In the genomic region with DNA sequence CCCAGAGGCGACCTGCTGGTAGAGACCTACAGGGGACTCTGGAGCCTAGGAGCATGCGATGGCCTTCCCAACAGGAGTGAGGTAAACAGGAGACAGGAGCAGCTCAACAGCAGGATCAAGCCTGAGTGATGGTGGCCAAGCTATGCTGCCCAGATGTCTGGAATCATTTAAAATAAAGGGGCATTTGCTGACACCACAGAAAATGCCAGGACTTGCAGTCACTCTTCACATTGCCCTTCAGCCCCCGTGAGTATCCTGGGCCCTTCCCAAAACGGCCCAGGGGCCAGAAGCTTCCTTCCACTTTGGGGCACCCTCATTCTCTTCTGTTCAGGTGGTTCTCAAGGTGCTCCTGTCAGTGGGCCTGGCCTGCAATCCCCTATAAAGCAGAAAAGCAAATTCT, we compare ENCODE assay signal across 32 cellular contexts. TPM values are rescaled to one million over a fixed set of nuclear protein-coding genes. Genes with fewer than 3 reads are reported as not detected.
"Had no signal": no experiment of that assay in that cellular context is flagged by ENCODE, and none has a peak within 500 bp of the region (broad histone marks: within the 10 kb centered on the region; RNA-seq: fewer than 3 reads in every experiment).

No MANE protein-coding gene starts in this region.

- H3K27ac Mint-ChIP-seq: nephron; stimulated activated memory B cell treated with anti-CD40 and anti-IgM and Interleukin-4, amounts not matched to agents 10 μg/mL and 1 μg/mL and 100 μg/mL, for 72 hours; stimulated activated naive CD8-positive, alpha-beta T cell treated with anti-CD3 and anti-CD28 coated beads, Interleukin-15, Interleukin-2, amounts not matched to agents 100 ng/mL and 50 ng/mL, for 24 hours had no signal

- DNase-seq: colonic mucosa; dermis blood vessel endothelial cell; effector memory CD4-positive, alpha-beta T cell; foreskin keratinocyte; heart left ventricle; left cardiac atrium; left lung; mesendoderm; midbrain; naive thymus-derived CD4-positive, alpha-beta T cell; nucleus accumbens; ovary; posterior cingulate gyrus; psoas muscle; right cardiac atrium; spleen; stimulated activated CD4-positive, alpha-beta T cell treated with anti-CD3 and anti-CD28 coated beads, Interleukin-4, amount 100 ng/mL, for 4 hours had no signal

- ATAC-seq: foreskin keratinocyte; gastroesophageal sphincter; heart left ventricle; left cardiac atrium; left lung; naive thymus-derived CD4-positive, alpha-beta T cell; psoas muscle; right cardiac atrium; stimulated activated memory B cell treated with anti-CD40 and anti-IgM and Interleukin-4, amounts not matched to agents 10 μg/mL and 1 μg/mL and 100 μg/mL, for 72 hours had no signal

- H3K4me1 Mint-ChIP-seq: stimulated activated memory B cell treated with anti-CD40 and anti-IgM and Interleukin-4, amounts not matched to agents 10 μg/mL and 1 μg/mL and 100 μg/mL, for 72 hours had no signal

- H3K9me3 Mint-ChIP-seq: naive thymus-derived CD4-positive, alpha-beta T cell; nephron; stimulated activated memory B cell treated with anti-CD40 and anti-IgM and Interleukin-4, amounts not matched to agents 10 μg/mL and 1 μg/mL and 100 μg/mL, for 72 hours; stimulated activated naive CD8-positive, alpha-beta T cell treated with anti-CD3 and anti-CD28 coated beads, Interleukin-15, Interleukin-2, amounts not matched to agents 100 ng/mL and 50 ng/mL, for 24 hours had no signal

- H3K27me3 Mint-ChIP-seq: stimulated activated memory B cell treated with anti-CD40 and anti-IgM and Interleukin-4, amounts not matched to agents 10 μg/mL and 1 μg/mL and 100 μg/mL, for 72 hours; stimulated activated naive CD8-positive, alpha-beta T cell treated with anti-CD3 and anti-CD28 coated beads, Interleukin-15, Interleukin-2, amounts not matched to agents 100 ng/mL and 50 ng/mL, for 24 hours had no signal

- H3K4me3 Mint-ChIP-seq: naive thymus-derived CD4-positive, alpha-beta T cell; nephron; stimulated activated memory B cell treated with anti-CD40 and anti-IgM and Interleukin-4, amounts not matched to agents 10 μg/mL and 1 μg/mL and 100 μg/mL, for 72 hours; stimulated activated naive CD8-positive, alpha-beta T cell treated with anti-CD3 and anti-CD28 coated beads, Interleukin-15, Interleukin-2, amounts not matched to agents 100 ng/mL and 50 ng/mL, for 24 hours had no signal

RNA-seq across cellular contexts. Expression of a gene that starts 23.2 kb away (rescaled TPM):
- total RNA-seq: dermis blood vessel endothelial cell, endothelial cell of umbilical vein, epithelial cell of proximal tubule, esophagus muscularis mucosa, fibroblast of lung, foreskin keratinocyte, kidney epithelial cell, left cardiac atrium, left lung, lung microvascular endothelial cell, mucosa of gallbladder, ovary, renal cortical epithelial cell, right cardiac atrium, thoracic aorta, tibial nerve, upper lobe of left lung had no signal
